Comparison of ENCODE assay signal across 1 cellular context in the genomic region with DNA sequence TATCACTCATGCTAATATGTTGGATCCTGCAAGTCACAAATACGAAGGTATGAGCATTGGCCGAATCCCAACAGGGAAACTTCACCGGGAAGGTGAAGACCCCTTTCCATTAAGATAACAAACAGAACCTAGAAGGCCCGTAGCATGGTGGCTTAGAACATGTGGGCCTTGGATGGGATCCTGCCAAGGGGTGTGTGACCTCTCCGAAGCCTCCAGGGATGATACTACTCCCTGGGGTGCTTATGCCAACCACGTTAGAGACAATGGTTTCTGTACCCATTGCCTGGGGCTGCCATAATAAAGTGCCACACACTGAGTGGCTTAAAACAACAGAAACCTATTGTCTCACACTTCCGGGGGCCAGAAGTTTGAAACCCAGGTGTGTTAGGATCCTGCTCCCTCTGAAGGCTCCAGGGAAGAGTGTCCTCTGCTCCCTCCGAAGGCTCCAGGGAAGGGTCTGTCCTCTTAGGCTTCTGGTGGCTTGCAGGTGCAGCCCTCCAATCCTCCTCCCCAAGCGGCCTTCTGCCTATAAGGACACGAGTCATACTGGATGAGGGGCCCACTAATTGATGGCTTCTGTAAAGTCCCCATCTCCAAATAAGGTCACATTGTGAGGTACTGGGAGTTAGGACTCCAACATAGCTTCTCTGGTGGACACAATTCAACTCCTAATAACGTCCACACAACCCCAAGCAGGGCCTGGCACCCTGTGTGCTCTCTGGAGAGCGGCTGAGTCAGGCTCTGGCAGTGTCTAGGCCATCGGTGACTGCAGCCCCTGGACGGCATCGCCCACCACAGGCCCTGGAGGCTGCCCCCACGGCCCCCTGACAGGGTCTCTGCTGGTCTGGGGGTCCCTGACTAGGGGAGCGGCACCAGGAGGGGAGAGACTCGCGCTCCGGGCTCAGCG.
TF ChIP-seq lines count a peak whose summit lies in the region.

No MANE protein-coding gene starts in this region.

TF ChIP-seq in liver, 16 proteins besides CTCF, POLR2A, EP300 and RAD21 (continued from another document):
- TF ChIP-seq, protein P1, sequence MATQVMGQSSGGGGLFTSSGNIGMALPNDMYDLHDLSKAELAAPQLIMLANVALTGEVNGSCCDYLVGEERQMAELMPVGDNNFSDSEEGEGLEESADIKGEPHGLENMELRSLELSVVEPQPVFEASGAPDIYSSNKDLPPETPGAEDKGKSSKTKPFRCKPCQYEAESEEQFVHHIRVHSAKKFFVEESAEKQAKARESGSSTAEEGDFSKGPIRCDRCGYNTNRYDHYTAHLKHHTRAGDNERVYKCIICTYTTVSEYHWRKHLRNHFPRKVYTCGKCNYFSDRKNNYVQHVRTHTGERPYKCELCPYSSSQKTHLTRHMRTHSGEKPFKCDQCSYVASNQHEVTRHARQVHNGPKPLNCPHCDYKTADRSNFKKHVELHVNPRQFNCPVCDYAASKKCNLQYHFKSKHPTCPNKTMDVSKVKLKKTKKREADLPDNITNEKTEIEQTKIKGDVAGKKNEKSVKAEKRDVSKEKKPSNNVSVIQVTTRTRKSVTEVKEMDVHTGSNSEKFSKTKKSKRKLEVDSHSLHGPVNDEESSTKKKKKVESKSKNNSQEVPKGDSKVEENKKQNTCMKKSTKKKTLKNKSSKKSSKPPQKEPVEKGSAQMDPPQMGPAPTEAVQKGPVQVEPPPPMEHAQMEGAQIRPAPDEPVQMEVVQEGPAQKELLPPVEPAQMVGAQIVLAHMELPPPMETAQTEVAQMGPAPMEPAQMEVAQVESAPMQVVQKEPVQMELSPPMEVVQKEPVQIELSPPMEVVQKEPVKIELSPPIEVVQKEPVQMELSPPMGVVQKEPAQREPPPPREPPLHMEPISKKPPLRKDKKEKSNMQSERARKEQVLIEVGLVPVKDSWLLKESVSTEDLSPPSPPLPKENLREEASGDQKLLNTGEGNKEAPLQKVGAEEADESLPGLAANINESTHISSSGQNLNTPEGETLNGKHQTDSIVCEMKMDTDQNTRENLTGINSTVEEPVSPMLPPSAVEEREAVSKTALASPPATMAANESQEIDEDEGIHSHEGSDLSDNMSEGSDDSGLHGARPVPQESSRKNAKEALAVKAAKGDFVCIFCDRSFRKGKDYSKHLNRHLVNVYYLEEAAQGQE (IDR thresholded peaks at IDR 0.05), result no peak
- TF ChIP-seq EGR1 (IDR thresholded peaks at IDR 0.05; ENCODE audit: low read depth in 2 of 2) (no peak), FOXA2 (IDR thresholded peaks at IDR 0.05) (no peak), GABPA (IDR thresholded peaks at IDR 0.05 in 1 of 2, conservative IDR thresholded peaks at IDR 0.05 in 1 of 2) (no peak), FOXA1 (IDR thresholded peaks at IDR 0.05) (no peak), YY1 (IDR thresholded peaks at IDR 0.05) (no peak), HNF4A (conservative IDR thresholded peaks at IDR 0.05) (no peak)
- TF ChIP-seq, protein P2, sequence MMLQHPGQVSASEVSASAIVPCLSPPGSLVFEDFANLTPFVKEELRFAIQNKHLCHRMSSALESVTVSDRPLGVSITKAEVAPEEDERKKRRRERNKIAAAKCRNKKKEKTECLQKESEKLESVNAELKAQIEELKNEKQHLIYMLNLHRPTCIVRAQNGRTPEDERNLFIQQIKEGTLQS (IDR thresholded peaks at IDR 0.05), result no peak
